In genomic region chr1:53590581-53591515, GRCh38 we compare ENCODE assay signal across 1 cellular context.
TF ChIP-seq lines count a peak whose summit lies in the region.

No MANE protein-coding gene starts in this region.

TF ChIP-seq in HepG2, 621 proteins besides CTCF, POLR2A, EP300 and RAD21:
- TF ChIP-seq BCLAF1 (IDR thresholded peaks at IDR 0.05) = no peak
